ENCODE assay signal across 8 cellular contexts in the genomic region with DNA sequence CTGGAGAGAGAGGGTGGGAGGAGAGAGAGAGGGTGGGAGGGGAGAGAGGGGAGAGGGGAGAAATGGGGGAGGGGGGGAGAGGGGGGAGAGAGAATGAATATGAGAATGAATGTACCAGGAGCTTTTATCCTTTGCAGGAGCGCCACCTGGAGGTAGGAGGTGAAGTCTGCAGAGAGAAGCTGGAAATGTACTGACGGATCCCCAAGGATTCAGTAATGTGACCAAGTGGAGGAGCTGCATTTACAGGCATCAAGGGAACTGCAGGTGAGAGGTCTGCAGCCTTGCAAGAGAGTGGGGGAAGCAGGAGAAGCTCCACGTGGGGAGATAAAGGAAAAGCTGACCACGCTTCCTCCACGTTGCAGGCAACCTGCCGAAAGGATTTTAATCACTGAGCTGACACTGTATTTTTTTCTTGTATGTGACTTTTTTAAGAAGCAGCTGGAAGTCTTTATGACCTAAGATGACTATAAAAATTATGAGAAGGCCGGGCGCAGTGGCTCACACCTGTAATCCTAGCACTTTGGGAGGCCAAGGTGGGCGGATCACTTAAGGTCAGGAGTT. TPM values are rescaled to one million over a fixed set of nuclear protein-coding genes. Genes with fewer than 3 reads are reported as not detected.
A peak's percentile ranks its signal among the peaks of the same experiment; 100 is the strongest.
DNase-seq lines count a peak whose midpoint lies in the region; ATAC-seq and TF ChIP-seq lines count a peak whose summit lies in the region.

No MANE protein-coding gene starts in this region.

- no peaks in the 10 kb centered on the region for H3K4me1 ChIP-seq in ascending aorta

- TF ChIP-seq CTCF in ascending aorta (IDR thresholded peaks at IDR 0.05), result peak in 2 of 3 experiments; percentile 19 to 44

- no peak overlapping the region for H3K4me3 ChIP-seq in ascending aorta

- peak; percentile 70 for DNase-seq in D341Med (ENCODE audit: low spot score)
- peak; percentile 66 for DNase-seq in KBM-7
- DNase-seq in SW480 (ENCODE audit: low spot score), result peak; percentile 75
- DNase-seq in ascending aorta (ENCODE audit: low spot score in 2 of 2), result peak in 1 of 2 donors; percentile 70
- DNase-seq in inferior parietal cortex (ENCODE audit: extremely low spot score), result peak; percentile 79
- DNase-seq in stimulated activated CD4-positive, alpha-beta T cell treated with anti-CD3 and anti-CD28 coated beads, Interleukin-15, amount 100 ng/mL, for 48 hours (ENCODE audit: low read depth in 2 of 2), result peak; percentile 12 to 27

- ATAC-seq in GM18909 (IDR thresholded peaks at IDR 0.05; ENCODE audit: poor library complexity, unreplicated experiment), result no peak
- ATAC-seq in GM21447 (IDR thresholded peaks at IDR 0.05; ENCODE audit: unreplicated experiment), result no peak

- H3K36me3 ChIP-seq in ascending aorta, result no peaks in the 10 kb centered on the region

- intact Hi-C loops in ascending aorta (cut with DNase I), result loop anchor here (5.0 to 10.0 kb wide), 2 partner anchors 238 to 835 kb away; partner anchors contain the start of gene ZNF665

- in situ Hi-C loops in KBM-7 (cut with MboI; ENCODE audit: low pct_unique_long_range_greater_than_20kb, low sequenced_read_pairs), result no loop called here

- no peaks in the 10 kb centered on the region for H3K9me3 ChIP-seq in ascending aorta

- H3K27me3 ChIP-seq in ascending aorta, result no peaks in the 10 kb centered on the region

- no peak overlapping the region for H3K27ac ChIP-seq in ascending aorta

RNA-seq across cellular contexts. Expression of gene VSTM1, which starts 33.7 kb away (rescaled TPM):
- total RNA-seq in ascending aorta, result not detected

RNA-seq across cellular contexts. Expression of gene CACNG6, which starts 38.6 kb away (rescaled TPM):
- total RNA-seq in ascending aorta, result not detected

RNA-seq across cellular contexts. Expression of gene TARM1, which starts 51.2 kb away (rescaled TPM):
- total RNA-seq in ascending aorta, result not detected
